12 cellular contexts compared by ENCODE assay signal in the genomic region with DNA sequence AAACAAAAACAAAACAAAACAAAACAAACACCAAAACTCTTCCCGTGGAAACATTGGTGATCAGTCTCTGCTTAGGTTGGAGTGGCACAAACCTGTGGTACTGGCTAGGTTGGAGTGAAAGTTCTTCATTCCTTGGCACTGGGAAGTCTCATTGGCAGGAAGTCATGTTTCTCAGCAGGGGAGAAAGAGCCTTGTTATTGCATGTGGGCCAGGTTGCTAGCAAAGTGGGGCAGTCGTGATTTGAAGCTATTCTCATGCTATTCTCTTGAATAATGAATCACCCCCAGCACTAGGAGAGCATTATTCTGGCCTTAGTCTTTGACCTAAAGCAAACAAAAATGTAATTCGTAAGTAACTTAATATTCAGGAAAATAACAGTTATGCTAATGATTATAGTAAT. TPM values are rescaled to one million over a fixed set of nuclear protein-coding genes. Genes with fewer than 3 reads are reported as not detected.
DNase-seq lines count a peak whose midpoint lies in the region; ATAC-seq and TF ChIP-seq lines count a peak whose summit lies in the region.
"Had no signal": no experiment of that assay in that cellular context is flagged by ENCODE, and none has a peak within 500 bp of the region (broad histone marks: within the 10 kb centered on the region; RNA-seq: fewer than 3 reads in every experiment).

No MANE protein-coding gene starts in this region.

- H3K27ac ChIP-seq in GM23338 (ENCODE audit: low read depth) = no peak overlapping the region
- H3K27ac ChIP-seq: sigmoid colon, vagina had no signal

- peak overlapping the region; percentile 42 for H3K4me2 ChIP-seq in GM23338

- H3K79me2 ChIP-seq in GM23338 (replicated peaks; ENCODE audit: insufficient read depth) = no peaks in the 10 kb centered on the region

- no peaks in the 10 kb centered on the region for H4K20me1 ChIP-seq in GM23338 (replicated peaks; ENCODE audit: insufficient read depth)

- peak overlapping the region; percentile 49; the same call in 1 of the 2 replicates for H3K27ac Mint-ChIP-seq in GM23338
- H3K27ac Mint-ChIP-seq: activated naive CD4-positive, alpha-beta T cell treated with anti-CD3 and anti-CD28 coated beads, Interleukin-2, amount 10 ng/mL, durations not matched to agents 7 days and 5 days had no signal

- H3K36me3 ChIP-seq in GM23338 (ENCODE audit: insufficient read depth) = no peaks in the 10 kb centered on the region
- H3K36me3 ChIP-seq: sigmoid colon, vagina had no signal

- no peaks in the 10 kb centered on the region for H3K27me3 ChIP-seq in GM23338 (ENCODE audit: insufficient read depth)
- H3K27me3 ChIP-seq: vagina had no signal

- ATAC-seq in GM23338 (peak; percentile 80), HG03095 (IDR thresholded peaks at IDR 0.05; ENCODE audit: unreplicated experiment) (no peak)

- no peak for TF ChIP-seq CTCF in GM23338 (conservative IDR thresholded peaks at IDR 0.05; ENCODE audit: low read depth in 2 of 2)

- H3K9me3 Mint-ChIP-seq in GM23338 = no peaks in the 10 kb centered on the region
- H3K9me3 Mint-ChIP-seq: activated naive CD4-positive, alpha-beta T cell treated with anti-CD3 and anti-CD28 coated beads, Interleukin-2, amount 10 ng/mL, durations not matched to agents 7 days and 5 days had no signal

- 0 out of 2 replicates have a peak overlapping the region, but pooled peaks have one; percentile 15 for H3K4me3 ChIP-seq in GM23338
- H3K4me3 ChIP-seq: sigmoid colon, vagina had no signal

- peak overlapping the region; percentile 25; the same call in 2 of the 3 replicates for H3K4me3 Mint-ChIP-seq in GM23338
- H3K4me3 Mint-ChIP-seq: activated naive CD4-positive, alpha-beta T cell treated with anti-CD3 and anti-CD28 coated beads, Interleukin-2, amount 10 ng/mL, durations not matched to agents 7 days and 5 days had no signal

- peaks cover 3% of the 10 kb centered on the region for H3K27me3 Mint-ChIP-seq in GM23338 (ENCODE audit: insufficient read depth, low read depth, poor library complexity)

- H3K36me3 Mint-ChIP-seq in GM23338 (ENCODE audit: low read depth) = no peaks in the 10 kb centered on the region
- H3K36me3 Mint-ChIP-seq: activated naive CD4-positive, alpha-beta T cell treated with anti-CD3 and anti-CD28 coated beads, Interleukin-2, amount 10 ng/mL, durations not matched to agents 7 days and 5 days had no signal

- peaks cover 16% of the 10 kb centered on the region for H3K4me1 ChIP-seq in GM23338 (ENCODE audit: insufficient read depth)
- H3K4me1 ChIP-seq: sigmoid colon, vagina had no signal

- H2AFZ ChIP-seq in GM23338 = no peak overlapping the region

- DNase-seq in GM23338 (ENCODE audit: low spot score) = peak; percentile 44
- DNase-seq in RPMI7951 (ENCODE audit: low read depth) = peak; percentile 34
- DNase-seq in fibroblast of peridontal ligament (ENCODE audit: extremely low read depth) = peak; percentile 73
- DNase-seq in renal cortical epithelial cell (ENCODE audit: low read depth) = peak; percentile 93
- no peak for DNase-seq in activated naive CD4-positive, alpha-beta T cell treated with anti-CD3 and anti-CD28 coated beads, Interleukin-2, amount 50 U/mL, for 16 hours
- DNase-seq in NCI-H2107 (lab: John Stamatoyannopoulos, UW) = no peak
- DNase-seq: activated naive CD4-positive, alpha-beta T cell treated with anti-CD3 and anti-CD28 coated beads, Interleukin-2, amount 10 ng/mL, durations not matched to agents 7 days and 5 days; NCI-H1694 treated with DMSO at 0.1 percent for 48 hours; sigmoid colon had no signal

- H3F3A ChIP-seq in GM23338 (replicated peaks; ENCODE audit: low read depth) = no peaks in the 10 kb centered on the region

- peaks cover 3% of the 10 kb centered on the region; the same call in 1 of the 2 replicates for H3K9me2 ChIP-seq in GM23338 (ENCODE audit: insufficient read depth)

- peaks cover 29% of the 10 kb centered on the region for H3K4me1 Mint-ChIP-seq in GM23338
- H3K4me1 Mint-ChIP-seq: activated naive CD4-positive, alpha-beta T cell treated with anti-CD3 and anti-CD28 coated beads, Interleukin-2, amount 10 ng/mL, durations not matched to agents 7 days and 5 days had no signal

TF ChIP-seq in GM23338, 12 proteins besides CTCF, POLR2A, EP300 and RAD21:
- TF ChIP-seq, protein P1, sequence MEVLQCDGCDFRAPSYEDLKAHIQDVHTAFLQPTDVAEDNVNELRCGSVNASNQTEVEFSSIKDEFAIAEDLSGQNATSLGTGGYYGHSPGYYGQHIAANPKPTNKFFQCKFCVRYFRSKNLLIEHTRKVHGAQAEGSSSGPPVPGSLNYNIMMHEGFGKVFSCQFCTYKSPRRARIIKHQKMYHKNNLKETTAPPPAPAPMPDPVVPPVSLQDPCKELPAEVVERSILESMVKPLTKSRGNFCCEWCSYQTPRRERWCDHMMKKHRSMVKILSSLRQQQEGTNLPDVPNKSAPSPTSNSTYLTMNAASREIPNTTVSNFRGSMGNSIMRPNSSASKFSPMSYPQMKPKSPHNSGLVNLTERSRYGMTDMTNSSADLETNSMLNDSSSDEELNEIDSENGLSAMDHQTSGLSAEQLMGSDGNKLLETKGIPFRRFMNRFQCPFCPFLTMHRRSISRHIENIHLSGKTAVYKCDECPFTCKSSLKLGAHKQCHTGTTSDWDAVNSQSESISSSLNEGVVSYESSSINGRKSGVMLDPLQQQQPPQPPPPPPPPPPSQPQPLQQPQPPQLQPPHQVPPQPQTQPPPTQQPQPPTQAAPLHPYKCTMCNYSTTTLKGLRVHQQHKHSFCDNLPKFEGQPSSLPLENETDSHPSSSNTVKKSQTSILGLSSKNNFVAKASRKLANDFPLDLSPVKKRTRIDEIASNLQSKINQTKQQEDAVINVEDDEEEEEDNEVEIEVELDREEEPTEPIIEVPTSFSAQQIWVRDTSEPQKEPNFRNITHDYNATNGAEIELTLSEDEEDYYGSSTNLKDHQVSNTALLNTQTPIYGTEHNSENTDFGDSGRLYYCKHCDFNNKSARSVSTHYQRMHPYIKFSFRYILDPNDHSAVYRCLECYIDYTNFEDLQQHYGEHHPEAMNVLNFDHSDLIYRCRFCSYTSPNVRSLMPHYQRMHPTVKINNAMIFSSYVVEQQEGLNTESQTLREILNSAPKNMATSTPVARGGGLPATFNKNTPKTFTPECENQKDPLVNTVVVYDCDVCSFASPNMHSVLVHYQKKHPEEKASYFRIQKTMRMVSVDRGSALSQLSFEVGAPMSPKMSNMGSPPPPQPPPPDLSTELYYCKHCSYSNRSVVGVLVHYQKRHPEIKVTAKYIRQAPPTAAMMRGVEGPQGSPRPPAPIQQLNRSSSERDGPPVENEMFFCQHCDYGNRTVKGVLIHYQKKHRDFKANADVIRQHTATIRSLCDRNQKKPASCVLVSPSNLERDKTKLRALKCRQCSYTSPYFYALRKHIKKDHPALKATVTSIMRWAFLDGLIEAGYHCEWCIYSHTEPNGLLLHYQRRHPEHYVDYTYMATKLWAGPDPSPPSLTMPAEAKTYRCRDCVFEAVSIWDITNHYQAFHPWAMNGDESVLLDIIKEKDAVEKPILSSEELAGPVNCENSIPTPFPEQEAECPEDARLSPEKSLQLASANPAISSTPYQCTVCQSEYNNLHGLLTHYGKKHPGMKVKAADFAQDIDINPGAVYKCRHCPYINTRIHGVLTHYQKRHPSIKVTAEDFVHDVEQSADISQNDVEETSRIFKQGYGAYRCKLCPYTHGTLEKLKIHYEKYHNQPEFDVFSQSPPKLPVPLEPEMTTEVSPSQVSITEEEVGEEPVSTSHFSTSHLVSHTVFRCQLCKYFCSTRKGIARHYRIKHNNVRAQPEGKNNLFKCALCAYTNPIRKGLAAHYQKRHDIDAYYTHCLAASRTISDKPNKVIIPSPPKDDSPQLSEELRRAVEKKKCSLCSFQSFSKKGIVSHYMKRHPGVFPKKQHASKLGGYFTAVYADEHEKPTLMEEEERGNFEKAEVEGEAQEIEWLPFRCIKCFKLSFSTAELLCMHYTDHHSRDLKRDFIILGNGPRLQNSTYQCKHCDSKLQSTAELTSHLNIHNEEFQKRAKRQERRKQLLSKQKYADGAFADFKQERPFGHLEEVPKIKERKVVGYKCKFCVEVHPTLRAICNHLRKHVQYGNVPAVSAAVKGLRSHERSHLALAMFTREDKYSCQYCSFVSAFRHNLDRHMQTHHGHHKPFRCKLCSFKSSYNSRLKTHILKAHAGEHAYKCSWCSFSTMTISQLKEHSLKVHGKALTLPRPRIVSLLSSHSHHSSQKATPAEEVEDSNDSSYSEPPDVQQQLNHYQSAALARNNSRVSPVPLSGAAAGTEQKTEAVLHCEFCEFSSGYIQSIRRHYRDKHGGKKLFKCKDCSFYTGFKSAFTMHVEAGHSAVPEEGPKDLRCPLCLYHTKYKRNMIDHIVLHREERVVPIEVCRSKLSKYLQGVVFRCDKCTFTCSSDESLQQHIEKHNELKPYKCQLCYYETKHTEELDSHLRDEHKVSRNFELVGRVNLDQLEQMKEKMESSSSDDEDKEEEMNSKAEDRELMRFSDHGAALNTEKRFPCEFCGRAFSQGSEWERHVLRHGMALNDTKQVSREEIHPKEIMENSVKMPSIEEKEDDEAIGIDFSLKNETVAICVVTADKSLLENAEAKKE (CRISPR knock-in tag; IDR thresholded peaks at IDR 0.05) = peak; percentile 81; the same call in 1 of the 2 replicates
- TF ChIP-seq ZNF114 (CRISPR knock-in tag; IDR thresholded peaks at IDR 0.05) (no peak), JUNB (IDR thresholded peaks at IDR 0.05; ENCODE audit: unreplicated experiment) (no peak), ETS1 (IDR thresholded peaks at IDR 0.05) (no peak), EZH2 (IDR thresholded peaks at IDR 0.05; ENCODE audit: low read depth, unreplicated experiment) (no peak), POLR2AphosphoS5 (IDR thresholded peaks at IDR 0.05; ENCODE audit: low read depth) (no peak), STAT1 (IDR thresholded peaks at IDR 0.05; ENCODE audit: unreplicated experiment) (no peak)

RNA-seq across cellular contexts. Expression of gene B4GALNT2, which starts 24.3 kb away (rescaled TPM):
- total RNA-seq in GM23338 (2014; rRNA removed; shearing (Covaris generic)) = not detected in 2 replicates
- polyA plus RNA-seq in GM23338 (2016; fragmentation: Nextera tagmentation; extraction: Ambion mirVana) = not detected in 2 replicates
- not detected in 2 replicates for total RNA-seq in RPMI7951 (2014; rRNA removed; shearing (Covaris generic))
- 1.2 and 2.2 TPM in 2 replicates for total RNA-seq in renal cortical epithelial cell
- total RNA-seq: liver, sigmoid colon, vagina had no signal
- polyA plus RNA-seq: liver had no signal

Comparison
In these comparisons a context has a peak if more than half of its experiments do, and no peak if none do; other contexts are left out.
1. DNase-seq: peak in GM23338 (single experiment), RPMI7951 (single experiment), fibroblast of peridontal ligament (single experiment) and renal cortical epithelial cell (single experiment); none in activated naive CD4-positive, alpha-beta T cell treated with anti-CD3 and anti-CD28 coated beads, Interleukin-2, amount 50 U/mL, for 16 hours (single experiment) and NCI-H2107 (single experiment).